10 cellular contexts compared by ENCODE assay signal in genomic region chr10:69101451-69102095, GRCh38. TPM values are rescaled to one million over a fixed set of nuclear protein-coding genes. Genes with fewer than 3 reads are reported as not detected.
DNase-seq lines count a peak whose midpoint lies in the region; ATAC-seq, FAIRE-seq and TF ChIP-seq lines count a peak whose summit lies in the region.
"Had no signal": no experiment of that assay in that cellular context is flagged by ENCODE, and none has a peak within 500 bp of the region (broad histone marks: within the 10 kb centered on the region; RNA-seq: fewer than 3 reads in every experiment).

No MANE protein-coding gene starts in this region.

- no peak overlapping the region for H3K4me3 Mint-ChIP-seq in activated CD4-positive, alpha-beta T cell treated with anti-CD3 and anti-CD28 coated beads, Interleukin-2, amount 10 ng/mL, durations not matched to agents 7 days and 5 days
- no peak overlapping the region for H3K4me3 Mint-ChIP-seq in chondrocyte (ENCODE audit: unreplicated experiment)
- no peak overlapping the region for H3K4me3 Mint-ChIP-seq in GM23338

- H3K27ac ChIP-seq in coronary artery (no peak overlapping the region), GM23338 (ENCODE audit: low read depth) (no peak overlapping the region)
- H3K27ac ChIP-seq: foreskin keratinocyte had no signal

- no peaks in the 10 kb centered on the region for H3K27me3 Mint-ChIP-seq in activated CD4-positive, alpha-beta T cell treated with anti-CD3 and anti-CD28 coated beads, Interleukin-2, amount 10 ng/mL, durations not matched to agents 7 days and 5 days
- no peaks in the 10 kb centered on the region for H3K27me3 Mint-ChIP-seq in chondrocyte (ENCODE audit: low read depth)
- peaks cover 4% of the 10 kb centered on the region for H3K27me3 Mint-ChIP-seq in GM23338 (ENCODE audit: insufficient read depth, low read depth, poor library complexity)

- H3K9me3 ChIP-seq in skeletal muscle satellite cell (replicated peaks; ENCODE audit: low read length): no peaks in the 10 kb centered on the region

- DNase-seq in activated CD4-positive, alpha-beta T cell treated with anti-CD3 and anti-CD28 coated beads, Interleukin-2, amount 10 ng/mL, durations not matched to agents 7 days and 5 days: no peak
- DNase-seq in activated CD4-positive, alpha-beta T cell treated with anti-CD3 and anti-CD28 coated beads, Interleukin-2, amount 50 U/mL, for 1 hour: no peak
- peak; percentile 64 for DNase-seq in RCC 7860 (ENCODE audit: low spot score)
- peak; percentile 38 for DNase-seq in coronary artery (ENCODE audit: low spot score)
- DNase-seq in chondrocyte (ENCODE audit: low spot score): no peak
- no peak for DNase-seq in GM23338 (ENCODE audit: low spot score)
- DNase-seq: foreskin keratinocyte, NCI-H1694 had no signal

- H3K4me1 ChIP-seq in skeletal muscle satellite cell (ENCODE audit: control insufficient read depth, insufficient read depth, low read length): peaks cover 17% of the 10 kb centered on the region
- H3K4me1 ChIP-seq in GM23338 (ENCODE audit: insufficient read depth): no peaks in the 10 kb centered on the region
- H3K4me1 ChIP-seq: foreskin keratinocyte had no signal

- no peaks in the 10 kb centered on the region for H3K9me2 ChIP-seq in GM23338 (ENCODE audit: insufficient read depth)

- no peaks in the 10 kb centered on the region for H4K20me1 ChIP-seq in GM23338 (replicated peaks; ENCODE audit: insufficient read depth)

- peaks cover 57% of the 10 kb centered on the region for H3K36me3 Mint-ChIP-seq in activated CD4-positive, alpha-beta T cell treated with anti-CD3 and anti-CD28 coated beads, Interleukin-2, amount 10 ng/mL, durations not matched to agents 7 days and 5 days (ENCODE audit: low read depth)
- H3K36me3 Mint-ChIP-seq in chondrocyte (ENCODE audit: low read depth): peaks cover 5% of the 10 kb centered on the region
- no peaks in the 10 kb centered on the region for H3K36me3 Mint-ChIP-seq in GM23338 (ENCODE audit: low read depth)

- H3K27ac Mint-ChIP-seq in activated CD4-positive, alpha-beta T cell treated with anti-CD3 and anti-CD28 coated beads, Interleukin-2, amount 10 ng/mL, durations not matched to agents 7 days and 5 days: peak overlapping the region; percentile 44
- H3K27ac Mint-ChIP-seq in chondrocyte (ENCODE audit: unreplicated experiment): no peak overlapping the region
- H3K27ac Mint-ChIP-seq in GM23338: no peak overlapping the region

- peaks cover 71% of the 10 kb centered on the region for H3K36me3 ChIP-seq in skeletal muscle satellite cell (ENCODE audit: insufficient read depth, low read length)
- no peaks in the 10 kb centered on the region for H3K36me3 ChIP-seq in GM23338 (ENCODE audit: insufficient read depth)

- POLR2A ChIA-PET in activated CD4-positive, alpha-beta T cell treated with anti-CD3 and anti-CD28 coated beads, Interleukin-2, amount 10 ng/mL, durations not matched to agents 7 days and 5 days (lab: Charles Lee): no interaction called here

- peaks cover 30% of the 10 kb centered on the region for H3K4me1 Mint-ChIP-seq in activated CD4-positive, alpha-beta T cell treated with anti-CD3 and anti-CD28 coated beads, Interleukin-2, amount 10 ng/mL, durations not matched to agents 7 days and 5 days
- H3K4me1 Mint-ChIP-seq in chondrocyte (ENCODE audit: low read depth) (no peaks in the 10 kb centered on the region), GM23338 (peaks cover 8% of the 10 kb centered on the region)

- H3F3A ChIP-seq in GM23338 (replicated peaks; ENCODE audit: low read depth): no peaks in the 10 kb centered on the region

- no peaks in the 10 kb centered on the region for H3K9me3 Mint-ChIP-seq in activated CD4-positive, alpha-beta T cell treated with anti-CD3 and anti-CD28 coated beads, Interleukin-2, amount 10 ng/mL, durations not matched to agents 7 days and 5 days
- H3K9me3 Mint-ChIP-seq in chondrocyte (ENCODE audit: low read depth): no peaks in the 10 kb centered on the region
- no peaks in the 10 kb centered on the region for H3K9me3 Mint-ChIP-seq in GM23338

- peak; percentile 78 for FAIRE-seq in RCC 7860 (lab: Jason Lieb, UNC)

- H3K9ac ChIP-seq in skeletal muscle satellite cell (ENCODE audit: low read depth, low read length): no peak overlapping the region

- no peaks in the 10 kb centered on the region for H3K27me3 ChIP-seq in skeletal muscle satellite cell (ENCODE audit: control insufficient read depth, insufficient read depth, low read length)
- no peaks in the 10 kb centered on the region for H3K27me3 ChIP-seq in GM23338 (ENCODE audit: insufficient read depth)

- H3K4me2 ChIP-seq in skeletal muscle satellite cell (ENCODE audit: low read length) (peak overlapping the region; percentile 32), GM23338 (no peak overlapping the region)

- no peak overlapping the region for H2AFZ ChIP-seq in GM23338

- ATAC-seq in GM21447 (IDR thresholded peaks at IDR 0.05; ENCODE audit: unreplicated experiment) (no peak), GM23338 (no peak)
- ATAC-seq: foreskin keratinocyte had no signal

- TF ChIP-seq CTCF in coronary artery (IDR thresholded peaks at IDR 0.05): no peak
- TF ChIP-seq CTCF in chondrocyte (IDR thresholded peaks at IDR 0.05): no peak
- TF ChIP-seq CTCF in GM23338 (conservative IDR thresholded peaks at IDR 0.05; ENCODE audit: low read depth in 2 of 2): no peak

- CTCF ChIA-PET in activated CD4-positive, alpha-beta T cell treated with anti-CD3 and anti-CD28 coated beads, Interleukin-2, amount 10 ng/mL, durations not matched to agents 7 days and 5 days (lab: Charles Lee): interaction anchor here (0.7 to 2.3 kb wide), 8 partner anchors 9 to 1098 kb away, joined by 3 to 7 read pairs (median 3); no protein-coding TSS in a partner anchor

- no peak overlapping the region for H3K4me3 ChIP-seq in coronary artery
- no peak overlapping the region for H3K4me3 ChIP-seq in skeletal muscle satellite cell (ENCODE audit: low read length)
- no peak overlapping the region for H3K4me3 ChIP-seq in GM23338

- no peaks in the 10 kb centered on the region for H3K79me2 ChIP-seq in GM23338 (replicated peaks; ENCODE audit: insufficient read depth)

TF ChIP-seq in GM23338, 12 proteins besides CTCF, POLR2A, EP300 and RAD21 (continues in another document):
- TF ChIP-seq ZNF114 (CRISPR knock-in tag; IDR thresholded peaks at IDR 0.05) (no peak), STAT1 (IDR thresholded peaks at IDR 0.05; ENCODE audit: unreplicated experiment) (no peak), EZH2phosphoT487 (IDR thresholded peaks at IDR 0.05; ENCODE audit: unreplicated experiment) (no peak), JUNB (IDR thresholded peaks at IDR 0.05; ENCODE audit: unreplicated experiment) (no peak), CREB1 (CRISPR knock-in tag; IDR thresholded peaks at IDR 0.05; ENCODE audit: low read depth) (no peak)

RNA-seq across cellular contexts. Expression of gene SRGN, which starts 13.7 kb away (rescaled TPM):
- 100 to 1,000 TPM; 174 to 192 TPM for total RNA-seq in activated CD4-positive, alpha-beta T cell treated with anti-CD3 and anti-CD28 coated beads, Interleukin-2, amount 10 ng/mL, durations not matched to agents 7 days and 5 days
- total RNA-seq in skeletal muscle satellite cell (2012; rRNA removed): 183 and 286 TPM in 2 replicates
- total RNA-seq in chondrocyte: 10.3 to 16.1 TPM (median 16.0 TPM) in 3 replicates
- total RNA-seq in GM23338 (2014; rRNA removed; shearing (Covaris generic)): not detected in 2 replicates
- polyA plus RNA-seq in GM23338 (2016; fragmentation: Nextera tagmentation; extraction: Ambion mirVana): 0.30 TPM in 1 of 2 replicates, not detected in the other

RNA-seq across cellular contexts. Expression of gene VPS26A, which starts 22.4 kb away (rescaled TPM):
- 10 to 100 TPM; 38.2 to 40.5 TPM for total RNA-seq in activated CD4-positive, alpha-beta T cell treated with anti-CD3 and anti-CD28 coated beads, Interleukin-2, amount 10 ng/mL, durations not matched to agents 7 days and 5 days
- 19.0 and 32.7 TPM in 2 replicates for total RNA-seq in skeletal muscle satellite cell (2012; rRNA removed)
- 51.7 to 66.3 TPM (median 61.6 TPM) in 3 replicates for total RNA-seq in chondrocyte
- total RNA-seq in GM23338 (2014; rRNA removed; shearing (Covaris generic)): 39.3 and 41.6 TPM in 2 replicates
- 23.1 and 29.0 TPM in 2 replicates for polyA plus RNA-seq in GM23338 (2016; fragmentation: Nextera tagmentation; extraction: Ambion mirVana)

Comparison
In these comparisons a context has a peak if more than half of its experiments do, and no peak if none do; other contexts are left out.
1. DNase-seq: peak in RCC 7860 (single experiment) and coronary artery (single experiment); none in activated CD4-positive, alpha-beta T cell treated with anti-CD3 and anti-CD28 coated beads, Interleukin-2, amount 10 ng/mL, durations not matched to agents 7 days and 5 days (single experiment), activated CD4-positive, alpha-beta T cell treated with anti-CD3 and anti-CD28 coated beads, Interleukin-2, amount 50 U/mL, for 1 hour (single experiment), chondrocyte (single experiment) and GM23338 (single experiment).
2. RNA of gene SRGN, which starts 13.7 kb away (total RNA-seq): 174 to 192 TPM in activated CD4-positive, alpha-beta T cell treated with anti-CD3 and anti-CD28 coated beads, Interleukin-2, amount 10 ng/mL, durations not matched to agents 7 days and 5 days and 10.3 to 16.1 TPM in chondrocyte; not detected in GM23338; every median in the first group is over 10 times any median in the second.